In genomic region chr17:39979865-39980401, GRCh38 we compare ENCODE assay signal across 8 cellular contexts. TPM values are rescaled to one million over a fixed set of nuclear protein-coding genes. Genes with fewer than 3 reads are reported as not detected.
DNase-seq lines count a peak whose midpoint lies in the region; ATAC-seq and TF ChIP-seq lines count a peak whose summit lies in the region.

No MANE protein-coding gene starts in this region.

- H3K27me3 ChIP-seq in A673 (replicated peaks; ENCODE audit: insufficient read depth, low read depth, low read length, poor library complexity) (no peaks in the 10 kb centered on the region), ascending aorta (no peaks in the 10 kb centered on the region), iPS-18a (ENCODE audit: control insufficient read depth, insufficient read depth, low read length) (peaks cover 6% of the 10 kb centered on the region)

- H3K4me1 ChIP-seq in A673 (ENCODE audit: insufficient read depth, low read length, poor library complexity, severe bottlenecking) = no peaks in the 10 kb centered on the region
- H3K4me1 ChIP-seq in ascending aorta = peaks cover 9 to 15% of the 10 kb centered on the region in 2 donors
- peaks cover 9% of the 10 kb centered on the region for H3K4me1 ChIP-seq in iPS-18a (ENCODE audit: control insufficient read depth, low read depth, low read length)

- H3K36me3 ChIP-seq in A673 (ENCODE audit: insufficient read depth, low read length, poor library complexity, severe bottlenecking) (peaks cover 9% of the 10 kb centered on the region), ascending aorta (peaks cover 8 to 9% of the 10 kb centered on the region in 2 donors), iPS-18a (ENCODE audit: control insufficient read depth, low read depth, low read length) (peaks cover 9% of the 10 kb centered on the region)

- H3K9ac ChIP-seq in iPS-18a (ENCODE audit: low read length) = peak overlapping the region; percentile 89

- 0 out of 2 replicates have a peak, but pooled peaks have one; percentile 18 for TF ChIP-seq CTCF in A673 (conservative IDR thresholded peaks at IDR 0.05; ENCODE audit: low read depth, low read length)
- peak; percentile 17 for TF ChIP-seq CTCF in GM12865 (IDR thresholded peaks at IDR 0.05; ENCODE audit: insufficient read depth, low read depth, low read length, missing control alignments)
- TF ChIP-seq CTCF in ascending aorta (IDR thresholded peaks at IDR 0.05) = no peak

- intact Hi-C loops in A673 (cut with micrococcal nuclease; ENCODE audit: unreplicated experiment) (loop anchor here (1.0 kb wide), 1 partner anchor 21 kb away; no protein-coding TSS in a partner anchor), ascending aorta (cut with DNase I) (loop anchor here (1.0 kb wide), 4 partner anchors 21 to 108 kb away; partner anchors contain the start of genes LRRC3C and ORMDL3)

- H3K9me3 ChIP-seq in A673 (ENCODE audit: low read depth, low read length, poor library complexity, severe bottlenecking) (no peaks in the 10 kb centered on the region), ascending aorta (no peaks in the 10 kb centered on the region), iPS-18a (ENCODE audit: control insufficient read depth, low read depth, low read length) (no peaks in the 10 kb centered on the region)

- DNase-seq in A673 (ENCODE audit: low spot score) (peak; percentile 51), GM12865 (ENCODE audit: low read depth) (peak; percentile 38), NCI-H69 (lab: John Stamatoyannopoulos, UW) (peak; percentile 53), ascending aorta (ENCODE audit: low spot score in 2 of 2) (no peak), occipital lobe (lab: John Stamatoyannopoulos, UW) (no peak)
- DNase-seq in stimulated activated CD4-positive, alpha-beta T cell treated with anti-CD3 and anti-CD28 coated beads, Interleukin-4, amount 100 ng/mL, for 24 hours = peak; percentile 21

- POLR2A ChIA-PET in A673 (lab: Charles Lee; ENCODE audit: low non-redundant PET) = interaction anchor here (0.7 to 1.0 kb wide), 2 partner anchors 34 to 118 kb away, joined by 3 to 4 read pairs; no protein-coding TSS in a partner anchor

- ATAC-seq in HG02884 (IDR thresholded peaks at IDR 0.05; ENCODE audit: unreplicated experiment) = peak; percentile 22

- H3K27ac ChIP-seq in A673 (ENCODE audit: low read depth, low read length, poor library complexity, severe bottlenecking) (peak overlapping the region; percentile 54), ascending aorta (peak overlapping the region; percentile 85 to 93), iPS-18a (ENCODE audit: low read length) (no peak overlapping the region)

- BruUV-seq in A673 (replicated peaks; lab: Mats Ljungman, UMichigan) = no TSS peak

- H3K4me3 ChIP-seq in A673 (ENCODE audit: low read depth, low read length, poor library complexity, severe bottlenecking) = peak overlapping the region; percentile 80
- H3K4me3 ChIP-seq in GM12865 (ENCODE audit: low read depth, low read length) = peak overlapping the region; percentile 48
- peak overlapping the region; percentile 56 to 88 for H3K4me3 ChIP-seq in ascending aorta
- H3K4me3 ChIP-seq in iPS-18a (ENCODE audit: low read length) = peak overlapping the region; percentile 97

- CTCF ChIA-PET in A673 (lab: Charles Lee) = interaction anchor here (1.3 kb wide), 1 partner anchor 21 kb away, joined by 7 read pairs; no protein-coding TSS in a partner anchor

RNA-seq across cellular contexts. Expression of gene PSMD3, which starts 0.7 kb away (rescaled TPM):
- 161 and 168 TPM in 2 replicates for total RNA-seq in A673 (2021)
- 93.1 TPM for total RNA-seq in ascending aorta
- 69.1 TPM for total RNA-seq in occipital lobe

RNA-seq across cellular contexts. Expression of gene GSDMA, which starts 17.1 kb away (rescaled TPM):
- total RNA-seq in A673 (2021) (not detected in 2 replicates), ascending aorta (not detected), occipital lobe (not detected)

RNA-seq across cellular contexts. Expression of gene CSF3, which starts 35.3 kb away (rescaled TPM):
- not detected in 2 replicates for total RNA-seq in A673 (2021)
- 0.43 TPM for total RNA-seq in ascending aorta
- 0.16 TPM for total RNA-seq in occipital lobe

RNA-seq across cellular contexts. Expression of gene LRRC3C, which starts 52.4 kb away (rescaled TPM):
- total RNA-seq in A673 (2021) (not detected in 2 replicates), ascending aorta (not detected), occipital lobe (not detected)

RNA-seq across cellular contexts. Expression of gene ORMDL3, which starts 52.5 kb away (rescaled TPM):
- total RNA-seq in A673 (2021) (18.0 and 20.8 TPM in 2 replicates), ascending aorta (32.2 TPM), occipital lobe (51.2 TPM)

Comparison
In these comparisons a context has a peak if more than half of its experiments do, and no peak if none do; other contexts are left out.
1. DNase-seq: peak in A673 (single experiment), GM12865 (single experiment), NCI-H69 (single experiment) and stimulated activated CD4-positive, alpha-beta T cell treated with anti-CD3 and anti-CD28 coated beads, Interleukin-4, amount 100 ng/mL, for 24 hours (single experiment); none in ascending aorta (0 of 2) and occipital lobe (single experiment).
2. CTCF ChIP-seq: peak in A673 (single experiment) and GM12865 (single experiment); none in ascending aorta (0 of 3).
3. Peak in every context shown above with its lines, with median percentiles within 50 percentile points of each other: H3K4me3 ChIP-seq.